ENCODE assay signal across 1 cellular context in genomic region chr7:117145952-117146475, GRCh38.
TF ChIP-seq lines count a peak whose summit lies in the region.

No MANE protein-coding gene starts in this region.

TF ChIP-seq in GM23338, 12 proteins besides CTCF, POLR2A, EP300 and RAD21:
- TF ChIP-seq ETS1 (IDR thresholded peaks at IDR 0.05) = no peak
- no peak for TF ChIP-seq CREB1 (CRISPR knock-in tag; IDR thresholded peaks at IDR 0.05; ENCODE audit: low read depth)
- TF ChIP-seq ZNF462 (CRISPR knock-in tag; IDR thresholded peaks at IDR 0.05) = no peak
- no peak for TF ChIP-seq EZH2phosphoT487 (IDR thresholded peaks at IDR 0.05; ENCODE audit: unreplicated experiment)
- no peak for TF ChIP-seq NANOG (IDR thresholded peaks at IDR 0.05; ENCODE audit: borderline replicate concordance)
- TF ChIP-seq POLR2AphosphoS5 (IDR thresholded peaks at IDR 0.05; ENCODE audit: low read depth) = no peak
- TF ChIP-seq EZH2 (IDR thresholded peaks at IDR 0.05; ENCODE audit: low read depth, unreplicated experiment) = no peak
- TF ChIP-seq JUNB (IDR thresholded peaks at IDR 0.05; ENCODE audit: unreplicated experiment) = no peak
